7 cellular contexts compared by ENCODE assay signal in genomic region chr12:22788913-22789312, GRCh38.
"Had no signal": no experiment of that assay in that cellular context is flagged by ENCODE, and none has a peak within 500 bp of the region (broad histone marks: within the 10 kb centered on the region; RNA-seq: fewer than 3 reads in every experiment).

No MANE protein-coding gene starts in this region.

- FAIRE-seq: H1, H54, HepG2 had no signal

- H2AFZ ChIP-seq: GM23338 had no signal

- H3K4me3 ChIP-seq: GM23338 had no signal

- H3K4me2 ChIP-seq: GM23338 had no signal

- ATAC-seq: GM23338, HepG2 had no signal

- DNase-seq: H9, HCEC 1CT, KBM-7 had no signal
